8 cellular contexts compared by ENCODE assay signal in the genomic region with DNA sequence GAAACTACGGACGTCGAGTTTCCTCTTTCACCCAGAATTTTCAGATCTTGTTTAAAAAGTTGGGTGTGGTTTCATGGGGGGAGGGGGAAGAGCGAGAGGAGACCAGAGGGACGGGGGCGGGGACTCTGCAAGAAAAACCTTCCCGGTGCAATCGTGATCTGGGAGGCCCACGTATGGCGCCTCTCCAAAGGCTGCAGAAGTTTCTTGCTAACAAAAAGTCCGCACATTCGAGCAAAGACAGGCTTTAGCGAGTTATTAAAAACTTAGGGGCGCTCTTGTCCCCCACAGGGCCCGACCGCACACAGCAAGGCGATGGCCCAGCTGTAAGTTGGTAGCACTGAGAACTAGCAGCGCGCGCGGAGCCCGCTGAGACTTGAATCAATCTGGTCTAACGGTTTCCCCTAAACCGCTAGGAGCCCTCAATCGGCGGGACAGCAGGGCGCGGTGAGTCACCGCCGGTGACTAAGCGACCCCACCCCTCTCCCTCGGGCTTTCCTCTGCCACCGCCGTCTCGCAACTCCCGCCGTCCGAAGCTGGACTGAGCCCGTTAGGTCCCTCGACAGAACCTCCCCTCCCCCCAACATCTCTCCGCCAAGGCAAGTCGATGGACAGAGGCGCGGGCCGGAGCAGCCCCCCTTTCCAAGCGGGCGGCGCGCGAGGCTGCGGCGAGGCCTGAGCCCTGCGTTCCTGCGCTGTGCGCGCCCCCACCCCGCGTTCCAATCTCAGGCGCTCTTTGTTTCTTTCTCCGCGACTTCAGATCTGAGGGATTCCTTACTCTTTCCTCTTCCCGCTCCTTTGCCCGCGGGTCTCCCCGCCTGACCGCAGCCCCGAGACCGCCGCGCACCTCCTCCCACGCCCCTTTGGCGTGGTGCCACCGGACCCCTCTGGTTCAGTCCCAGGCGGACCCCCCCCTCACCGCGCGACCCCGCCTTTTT. TPM values are rescaled to one million over a fixed set of nuclear protein-coding genes. Genes with fewer than 3 reads are reported as not detected.
DNase-seq lines count a peak whose midpoint lies in the region; ATAC-seq and TF ChIP-seq lines count a peak whose summit lies in the region.

A gene (plus strand): TSS at position 161 of the 935 bp plus-strand sequence. CDS start 1,182 bp downstream, outside the sequence.

- peak within 1 kb of the TSS; percentile 97 for H3K4me2 ChIP-seq in BLaER1

- H3K27ac ChIP-seq in BLaER1 (peak within 1 kb of the TSS; percentile 97), right atrium auricular region (peak within 1 kb of the TSS; percentile 97 to 98), vagina (peak within 1 kb of the TSS; percentile 99)

- peaks cover 42% of the 10 kb centered on the region for H4K20me1 ChIP-seq in BLaER1

- peak within 1 kb of the TSS; percentile 90 for H3K9ac ChIP-seq in BLaER1

- H3K36me3 ChIP-seq in BLaER1 = peaks cover 26% of the 10 kb centered on the region
- H3K36me3 ChIP-seq in right atrium auricular region = peaks cover 36% of the 10 kb centered on the region
- H3K36me3 ChIP-seq in vagina = peaks cover 0 to 15% of the 10 kb centered on the region in 2 donors

- peak within 1 kb of the TSS; percentile 93 for H3K4me3 ChIP-seq in BLaER1
- peak within 1 kb of the TSS; percentile 77 to 78 for H3K4me3 ChIP-seq in right atrium auricular region
- H3K4me3 ChIP-seq in vagina = peak within 1 kb of the TSS; percentile 80 to 95

- peak; percentile 40 for ATAC-seq in GM19397 (IDR thresholded peaks at IDR 0.05; ENCODE audit: unreplicated experiment)
- peak; percentile 19 for ATAC-seq in HG03558 (IDR thresholded peaks at IDR 0.05; ENCODE audit: extremely low read depth, unreplicated experiment)

- H3K27me3 ChIP-seq in BLaER1 (no peaks in the 10 kb centered on the region), right atrium auricular region (no peaks in the 10 kb centered on the region), vagina (no peaks in the 10 kb centered on the region)

- TF ChIP-seq CTCF in right atrium auricular region (IDR thresholded peaks at IDR 0.05) (no peak), vagina (IDR thresholded peaks at IDR 0.05) (no peak)

- intact Hi-C loops in vagina (cut with DNase I) = loop anchor here (1.0 kb wide), 1 partner anchor 27 kb away; a partner anchor contains a TSS

- no peaks in the 10 kb centered on the region for H3K9me3 ChIP-seq in BLaER1
- H3K9me3 ChIP-seq in right atrium auricular region = no peaks in the 10 kb centered on the region
- no peaks in the 10 kb centered on the region for H3K9me3 ChIP-seq in vagina

- TF ChIP-seq POLR2A in vagina (IDR thresholded peaks at IDR 0.05) = peak in 1 of 2 donors; percentile 33

- H3K4me1 ChIP-seq in BLaER1 (peaks cover 43% of the 10 kb centered on the region), right atrium auricular region (peaks cover 0 to 33% of the 10 kb centered on the region in 2 donors), vagina (peaks cover 50% of the 10 kb centered on the region)

- DNase-seq in T-helper 2 cell (peak; percentile 54 to 94 (median 76)), amygdala (lab: John Stamatoyannopoulos, UW) (peak in 32 of 56 donors; percentile 5 to 69 (median 38)), right atrium auricular region (ENCODE audit: low spot score) (peak; percentile 98), renal cortical epithelial cell (ENCODE audit: low read depth) (peak; percentile 91), vagina (ENCODE audit: extremely low spot score in 2 of 2) (peak in 1 of 2 donors; percentile 96)

RNA-seq across cellular contexts. Expression of the gene that starts here (rescaled TPM):
- total RNA-seq in right atrium auricular region (1,000 to 10,000 TPM; 1,022 to 1,600 TPM), renal cortical epithelial cell (2,197 and 3,974 TPM in 2 replicates), vagina (2,692 TPM)
